ENCODE assay signal across 22 cellular contexts in the genomic region with DNA sequence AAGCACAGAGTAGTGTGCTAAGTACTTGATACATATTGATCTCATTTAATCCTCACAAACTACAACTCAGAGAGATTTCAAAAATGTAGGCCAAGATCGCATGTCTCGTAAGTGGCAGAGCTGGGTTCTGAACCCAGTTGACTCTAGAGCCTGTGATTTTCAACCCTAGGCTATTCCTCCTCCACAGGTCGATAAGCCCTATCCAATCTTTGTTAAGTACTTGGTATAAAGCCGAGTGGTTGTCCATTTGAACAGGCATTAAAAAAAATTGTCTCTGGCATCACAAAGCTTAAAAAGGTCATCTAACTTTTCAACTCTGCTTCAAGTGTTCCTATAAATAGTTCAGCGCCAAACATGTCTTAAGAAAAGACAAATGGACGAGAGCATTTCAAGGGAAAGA.
"Had no signal": no experiment of that assay in that cellular context is flagged by ENCODE, and none has a peak within 500 bp of the region (broad histone marks: within the 10 kb centered on the region; RNA-seq: fewer than 3 reads in every experiment).

No MANE protein-coding gene starts in this region.

- H3K27me3 Mint-ChIP-seq: naive B cell; stimulated activated naive CD8-positive, alpha-beta T cell treated with anti-CD3 and anti-CD28 coated beads, Interleukin-15, Interleukin-2, amounts not matched to agents 100 ng/mL and 50 ng/mL, for 24 hours; type B pancreatic cell had no signal

- H3K4me3 ChIP-seq: heart right ventricle, hepatocyte, lung, ovary, prostate gland, skin epidermis, suprapubic skin, thoracic aorta, tibial nerve, uterus had no signal

- H3K27ac Mint-ChIP-seq: mesothelial cell of epicardium; natural killer cell; stimulated activated naive CD8-positive, alpha-beta T cell treated with anti-CD3 and anti-CD28 coated beads, Interleukin-15, Interleukin-2, amounts not matched to agents 100 ng/mL and 50 ng/mL, for 24 hours; type B pancreatic cell had no signal

- H3K9me3 ChIP-seq: heart right ventricle, ovary, prostate gland, suprapubic skin, thoracic aorta, tibial nerve, uterus had no signal

- DNase-seq: heart right ventricle; islet precursor cell; mesendoderm; naive B cell; natural killer cell; ovary; stimulated activated CD4-positive, alpha-beta T cell treated with anti-CD3 and anti-CD28 coated beads, Interleukin-12 subunit alpha, Interleukin-12 subunit beta, amount 100 ng/mL, for 4 hours; stimulated activated CD4-positive, alpha-beta T cell treated with anti-CD3 and anti-CD28 coated beads, Interleukin-15, amount 100 ng/mL, for 24 hours; stimulated activated CD4-positive, alpha-beta T cell treated with anti-CD3 and anti-CD28 coated beads, Interleukin-2, amount 100 ng/mL, for 24 hours; stimulated activated CD4-positive, alpha-beta T cell treated with anti-CD3 and anti-CD28 coated beads, Interleukin-4, amount 100 ng/mL, for 1 hour; stimulated activated naive CD4-positive, alpha-beta T cell; uterus had no signal

- H3K27ac ChIP-seq: hepatocyte, ovary, prostate gland, skin epidermis, suprapubic skin, thoracic aorta, tibial nerve, uterus had no signal

- H3K4me1 ChIP-seq: prostate gland, suprapubic skin, uterus had no signal

- H3K9me3 Mint-ChIP-seq: mesothelial cell of epicardium; naive B cell; natural killer cell; stimulated activated naive CD8-positive, alpha-beta T cell treated with anti-CD3 and anti-CD28 coated beads, Interleukin-15, Interleukin-2, amounts not matched to agents 100 ng/mL and 50 ng/mL, for 24 hours; type B pancreatic cell had no signal

- H3K4me3 Mint-ChIP-seq: mesothelial cell of epicardium; naive B cell; natural killer cell; stimulated activated naive CD8-positive, alpha-beta T cell treated with anti-CD3 and anti-CD28 coated beads, Interleukin-15, Interleukin-2, amounts not matched to agents 100 ng/mL and 50 ng/mL, for 24 hours; type B pancreatic cell had no signal

- H3K36me3 ChIP-seq: ovary, prostate gland, thoracic aorta, uterus had no signal

- H3K27me3 ChIP-seq: heart right ventricle, hepatocyte, ovary, suprapubic skin, tibial nerve, uterus had no signal

- H3K36me3 Mint-ChIP-seq: natural killer cell had no signal

- H3K4me1 Mint-ChIP-seq: naive B cell, natural killer cell had no signal
